24 cellular contexts compared by ENCODE assay signal in the genomic region with DNA sequence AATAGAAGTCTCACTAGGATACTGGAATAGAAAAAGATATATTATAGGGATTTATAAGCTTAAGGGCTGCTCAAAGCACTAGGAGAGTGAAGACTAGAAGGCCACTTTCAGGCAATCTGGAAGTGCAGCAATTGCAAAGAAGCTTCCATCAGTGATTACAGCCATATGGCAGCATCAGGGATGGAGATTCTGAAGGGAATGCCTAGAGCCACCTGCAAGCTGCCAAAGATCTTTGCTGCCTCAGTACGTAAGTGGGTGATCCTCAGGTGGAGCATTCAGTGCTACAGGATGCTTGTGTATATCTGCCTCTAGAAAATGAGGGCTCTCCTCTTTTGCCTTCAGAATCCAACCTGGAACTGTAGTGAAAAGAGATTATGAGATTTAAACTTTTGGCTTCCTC.
"Had no signal": no experiment of that assay in that cellular context is flagged by ENCODE, and none has a peak within 500 bp of the region (broad histone marks: within the 10 kb centered on the region; RNA-seq: fewer than 3 reads in every experiment).

No MANE protein-coding gene starts in this region.

- H3K4me1 ChIP-seq: ascending aorta, esophagus muscularis mucosa, gastrocnemius medialis, lower lobe of right lung, uterus had no signal

- H3K4me1 Mint-ChIP-seq: naive B cell; stimulated activated naive B cell treated with anti-CD40 and anti-IgM and Interleukin-4, amounts not matched to agents 10 μg/mL and 1 μg/mL and 100 μg/mL, for 72 hours had no signal

- H3K4me3 Mint-ChIP-seq: naive B cell; stimulated activated naive B cell treated with anti-CD40 and anti-IgM and Interleukin-4, amounts not matched to agents 10 μg/mL and 1 μg/mL and 100 μg/mL, for 72 hours; T-helper 2 cell treated with Interferon-gamma antibody and Interleukin-4, amounts not matched to agents 5 μg/mL and 100 μg/mL, for 36 hours had no signal

- H3K27ac ChIP-seq: ascending aorta, brain microvascular endothelial cell, coronary artery, esophagus muscularis mucosa, gastrocnemius medialis, lower lobe of right lung, uterus, VCaP had no signal

- H3K27ac Mint-ChIP-seq: activated naive CD4-positive, alpha-beta T cell treated with anti-CD3 and anti-CD28 coated beads, Interleukin-2, amount 50 U/mL, for 72 hours; naive B cell; stimulated activated naive B cell treated with anti-CD40 and anti-IgM and Interleukin-4, amounts not matched to agents 10 μg/mL and 1 μg/mL and 100 μg/mL, for 72 hours; T-helper 2 cell treated with Interferon-gamma antibody and Interleukin-4, amounts not matched to agents 5 μg/mL and 100 μg/mL, for 36 hours had no signal

- H3K36me3 Mint-ChIP-seq: activated naive CD4-positive, alpha-beta T cell treated with anti-CD3 and anti-CD28 coated beads, Interleukin-2, amount 50 U/mL, for 72 hours; naive B cell; stimulated activated naive B cell treated with anti-CD40 and anti-IgM and Interleukin-4, amounts not matched to agents 10 μg/mL and 1 μg/mL and 100 μg/mL, for 72 hours had no signal

- H3K36me3 ChIP-seq: ascending aorta, brain microvascular endothelial cell, esophagus muscularis mucosa, gastrocnemius medialis, lower lobe of right lung, uterus had no signal

- H3K9me3 ChIP-seq: ascending aorta, esophagus muscularis mucosa, gastrocnemius medialis, lower lobe of right lung, mucosa of descending colon, uterus had no signal

- H3K27me3 Mint-ChIP-seq: naive B cell; stimulated activated naive B cell treated with anti-CD40 and anti-IgM and Interleukin-4, amounts not matched to agents 10 μg/mL and 1 μg/mL and 100 μg/mL, for 72 hours had no signal

- DNase-seq: activated CD4-positive, alpha-beta T cell treated with anti-CD3 and anti-CD28 coated beads for 1 hour; activated gamma-delta T cell treated with Interleukin-2 at 50 U/mL for 16 hours; activated T-cell treated with anti-CD3 and anti-CD28 coated beads, Interleukin-2, amount 50 U/mL, for 1 hour; brain microvascular endothelial cell; central memory CD4-positive, alpha-beta T cell; gastrocnemius medialis; islet precursor cell; left cardiac atrium; lower lobe of right lung; mesendoderm; mucosa of descending colon; naive B cell; occipital lobe; stimulated activated CD4-positive, alpha-beta T cell treated with anti-CD3 and anti-CD28 coated beads, Interleukin-2, amount 100 ng/mL, for 48 hours; stimulated activated CD8-positive, alpha-beta memory T cell treated with anti-CD3 and anti-CD28 coated beads, Interleukin-4, amount 100 ng/mL, for 48 hours; stimulated activated naive B cell treated with anti-CD40 and anti-IgM and Interleukin-4, amounts not matched to agents 10 μg/mL and 1 μg/mL and 100 μg/mL, for 72 hours; trophoblast cell; uterus had no signal

- H3K4me3 ChIP-seq: ascending aorta, coronary artery, esophagus muscularis mucosa, gastrocnemius medialis, lower lobe of right lung, mucosa of descending colon, uterus had no signal

- H3K27me3 ChIP-seq: ascending aorta, brain microvascular endothelial cell, esophagus muscularis mucosa, gastrocnemius medialis, uterus had no signal

- H3K9me3 Mint-ChIP-seq: stimulated activated naive B cell treated with anti-CD40 and anti-IgM and Interleukin-4, amounts not matched to agents 10 μg/mL and 1 μg/mL and 100 μg/mL, for 72 hours; T-helper 2 cell treated with Interferon-gamma antibody and Interleukin-4, amounts not matched to agents 5 μg/mL and 100 μg/mL, for 36 hours had no signal
